Comparison of ENCODE assay signal across 9 cellular contexts in the genomic region with DNA sequence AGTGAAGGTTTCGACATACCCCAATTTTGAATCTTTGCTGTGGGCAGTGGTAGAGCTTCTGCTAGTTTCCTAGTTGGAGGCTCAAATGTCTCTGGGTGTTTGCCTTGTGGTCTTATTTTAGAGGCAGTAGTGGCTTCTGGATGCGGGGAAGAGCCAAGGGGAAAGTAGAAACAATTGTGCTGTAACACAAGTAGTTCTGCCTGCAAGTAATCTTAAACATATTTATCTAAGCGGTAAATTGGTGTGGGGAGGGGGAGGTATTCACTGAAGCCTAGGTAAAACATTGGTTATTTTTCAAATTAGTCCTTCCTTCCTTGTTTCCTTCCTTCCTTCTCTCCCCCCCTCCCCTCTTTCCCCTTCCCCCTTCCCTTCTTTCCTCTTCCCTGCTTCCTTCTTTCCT. TPM values are rescaled to one million over a fixed set of nuclear protein-coding genes. Genes with fewer than 3 reads are reported as not detected.
DNase-seq lines count a peak whose midpoint lies in the region; ATAC-seq, FAIRE-seq and TF ChIP-seq lines count a peak whose summit lies in the region.
"Had no signal": no experiment of that assay in that cellular context is flagged by ENCODE, and none has a peak within 500 bp of the region (broad histone marks: within the 10 kb centered on the region; RNA-seq: fewer than 3 reads in every experiment).

A gene with protein sequence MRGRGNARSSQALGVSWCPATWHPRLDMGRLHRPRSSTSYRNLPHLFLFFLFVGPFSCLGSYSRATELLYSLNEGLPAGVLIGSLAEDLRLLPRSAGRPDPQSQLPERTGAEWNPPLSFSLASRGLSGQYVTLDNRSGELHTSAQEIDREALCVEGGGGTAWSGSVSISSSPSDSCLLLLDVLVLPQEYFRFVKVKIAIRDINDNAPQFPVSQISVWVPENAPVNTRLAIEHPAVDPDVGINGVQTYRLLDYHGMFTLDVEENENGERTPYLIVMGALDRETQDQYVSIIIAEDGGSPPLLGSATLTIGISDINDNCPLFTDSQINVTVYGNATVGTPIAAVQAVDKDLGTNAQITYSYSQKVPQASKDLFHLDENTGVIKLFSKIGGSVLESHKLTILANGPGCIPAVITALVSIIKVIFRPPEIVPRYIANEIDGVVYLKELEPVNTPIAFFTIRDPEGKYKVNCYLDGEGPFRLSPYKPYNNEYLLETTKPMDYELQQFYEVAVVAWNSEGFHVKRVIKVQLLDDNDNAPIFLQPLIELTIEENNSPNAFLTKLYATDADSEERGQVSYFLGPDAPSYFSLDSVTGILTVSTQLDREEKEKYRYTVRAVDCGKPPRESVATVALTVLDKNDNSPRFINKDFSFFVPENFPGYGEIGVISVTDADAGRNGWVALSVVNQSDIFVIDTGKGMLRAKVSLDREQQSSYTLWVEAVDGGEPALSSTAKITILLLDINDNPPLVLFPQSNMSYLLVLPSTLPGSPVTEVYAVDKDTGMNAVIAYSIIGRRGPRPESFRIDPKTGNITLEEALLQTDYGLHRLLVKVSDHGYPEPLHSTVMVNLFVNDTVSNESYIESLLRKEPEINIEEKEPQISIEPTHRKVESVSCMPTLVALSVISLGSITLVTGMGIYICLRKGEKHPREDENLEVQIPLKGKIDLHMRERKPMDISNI (minus strand): TSS at position 101 of the 400 bp plus-strand sequence. CDS start 691 bp downstream, outside the sequence.

- H3K4me2 ChIP-seq in A549 (peak within 1 kb of the TSS; percentile 60), hepatocyte (peak within 1 kb of the TSS; percentile 92)

- H3K79me2 ChIP-seq in hepatocyte = no peaks in the 10 kb centered on the region

- H3K27me3 ChIP-seq in hepatocyte = peaks cover 21% of the 10 kb centered on the region
- peaks cover 0 to 8% (median 3%) of the 10 kb centered on the region in 4 donors for H3K27me3 ChIP-seq in pancreas

- ATAC-seq in A549 (no peak), WTC11 (no peak), pancreas (no peak)
- ATAC-seq in naive thymus-derived CD8-positive, alpha-beta T cell = no peak

- no peaks in the 10 kb centered on the region for H3K9me3 Mint-ChIP-seq in WTC11
- no peaks in the 10 kb centered on the region for H3K9me3 Mint-ChIP-seq in activated T-helper 1 cell treated with anti-CD3 and anti-CD28 coated beads, Interleukin-12 subunit alpha, Interleukin-12 subunit beta, Interleukin-2, Interleukin-4 antibody, amounts not matched to agents 30 ng/mL and 10 ng/mL and 1 ng/mL, durations not matched to agents 14 hours and 24 hours and 36 hours
- peaks cover 0 to 18% (median 8%) of the 10 kb centered on the region in 9 donors for H3K9me3 Mint-ChIP-seq in naive thymus-derived CD8-positive, alpha-beta T cell

- H3K4me1 ChIP-seq in A549 (no peaks in the 10 kb centered on the region), hepatocyte (ENCODE audit: insufficient read depth) (peaks cover 11% of the 10 kb centered on the region), pancreas (no peaks in the 10 kb centered on the region)

- H3K9me3 ChIP-seq in A549 (no peaks in the 10 kb centered on the region), hepatocyte (ENCODE audit: low read depth) (no peaks in the 10 kb centered on the region), pancreas (no peaks in the 10 kb centered on the region)

- H2AFZ ChIP-seq in hepatocyte = peak within 1 kb of the TSS; percentile 52

- CTCF ChIA-PET in A549 (lab: Yijun Ruan, JAX) = no interaction called here
- CTCF ChIA-PET in WTC11 (lab: Charles Lee) = interaction anchor here (0.6 to 1.8 kb wide), 4 partner anchors 90 to 788 kb away, joined by 3 to 10 read pairs (median 6); no protein-coding TSS in a partner anchor

- POLR2A ChIA-PET in A549 (lab: Yijun Ruan, JAX) = no interaction called here
- POLR2A ChIA-PET in WTC11 (lab: Charles Lee) = interaction anchor here (0.6 kb wide), 1 partner anchor 13 kb away, joined by 4 read pairs; no protein-coding TSS in a partner anchor
- POLR2A ChIA-PET in naive thymus-derived CD8-positive, alpha-beta T cell (lab: Charles Lee) = no interaction called here

- intact Hi-C loops in pancreas (cut with DNase I) = no loop called here
- intact Hi-C loops in activated T-helper 1 cell treated with anti-CD3 and anti-CD28 coated beads, Interleukin-12 subunit alpha, Interleukin-12 subunit beta, Interleukin-2, Interleukin-4 antibody, amounts not matched to agents 30 ng/mL and 10 ng/mL and 1 ng/mL, durations not matched to agents 14 hours and 24 hours and 36 hours (cut with micrococcal nuclease) = loop anchor here (10.0 kb wide), 1 partner anchor 941 kb away; no protein-coding TSS in a partner anchor

- peaks cover 25% of the 10 kb centered on the region for H3K4me1 Mint-ChIP-seq in WTC11
- H3K4me1 Mint-ChIP-seq in activated T-helper 1 cell treated with anti-CD3 and anti-CD28 coated beads, Interleukin-12 subunit alpha, Interleukin-12 subunit beta, Interleukin-2, Interleukin-4 antibody, amounts not matched to agents 30 ng/mL and 10 ng/mL and 1 ng/mL, durations not matched to agents 14 hours and 24 hours and 36 hours (ENCODE audit: low read depth) = no peaks in the 10 kb centered on the region
- peaks cover 0 to 1% (median 0%) of the 10 kb centered on the region in 4 donors for H3K4me1 Mint-ChIP-seq in naive thymus-derived CD8-positive, alpha-beta T cell

- H3K4me3 Mint-ChIP-seq in WTC11 = peak within 1 kb of the TSS; percentile 92
- H3K4me3 Mint-ChIP-seq in activated T-helper 1 cell treated with anti-CD3 and anti-CD28 coated beads, Interleukin-12 subunit alpha, Interleukin-12 subunit beta, Interleukin-2, Interleukin-4 antibody, amounts not matched to agents 30 ng/mL and 10 ng/mL and 1 ng/mL, durations not matched to agents 14 hours and 24 hours and 36 hours = no peak within 1 kb of the TSS
- H3K4me3 Mint-ChIP-seq in naive thymus-derived CD8-positive, alpha-beta T cell = no peak within 1 kb of the TSS

- no peaks in the 10 kb centered on the region for H3K36me3 Mint-ChIP-seq in WTC11
- no peaks in the 10 kb centered on the region for H3K36me3 Mint-ChIP-seq in activated T-helper 1 cell treated with anti-CD3 and anti-CD28 coated beads, Interleukin-12 subunit alpha, Interleukin-12 subunit beta, Interleukin-2, Interleukin-4 antibody, amounts not matched to agents 30 ng/mL and 10 ng/mL and 1 ng/mL, durations not matched to agents 14 hours and 24 hours and 36 hours (ENCODE audit: low read depth)
- H3K36me3 Mint-ChIP-seq in naive thymus-derived CD8-positive, alpha-beta T cell = peaks cover 0 to 2% (median 1%) of the 10 kb centered on the region in 3 donors

- no peak for DNase-seq in A549 (ENCODE audit: low read depth in 1 of 2, low spot score in 1 of 2)
- no peak for DNase-seq in WTC11 (ENCODE audit: low spot score)
- no peak for DNase-seq in hepatocyte (ENCODE audit: low spot score)
- no peak for DNase-seq in pancreas
- no peak for DNase-seq in DMS 273 (lab: John Stamatoyannopoulos, UW; ENCODE audit: unreplicated experiment)
- DNase-seq in activated T-helper 1 cell treated with anti-CD3 and anti-CD28 coated beads, Interleukin-12 subunit alpha, Interleukin-12 subunit beta, Interleukin-2, Interleukin-4 antibody, amounts not matched to agents 30 ng/mL and 10 ng/mL and 1 ng/mL, durations not matched to agents 14 hours and 24 hours and 36 hours (ENCODE audit: low spot score) = no peak
- no peak for DNase-seq in naive thymus-derived CD8-positive, alpha-beta T cell
- no peak for DNase-seq in SIG-M5 (lab: John Stamatoyannopoulos, UW)
- DNase-seq: AML-193 had no signal

- H3K36me3 ChIP-seq in hepatocyte (replicated peaks; ENCODE audit: insufficient read depth, low read depth) = no peaks in the 10 kb centered on the region
- H3K36me3 ChIP-seq in pancreas = no peaks in the 10 kb centered on the region

- TF ChIP-seq CTCF in A549 (IDR thresholded peaks at IDR 0.05) = no peak
- no peak for TF ChIP-seq CTCF in WTC11 (IDR thresholded peaks at IDR 0.05)
- no peak for TF ChIP-seq CTCF in hepatocyte (IDR thresholded peaks at IDR 0.05; ENCODE audit: poor library complexity)
- no peak for TF ChIP-seq CTCF in pancreas (IDR thresholded peaks at IDR 0.05)

- H3K27me3 Mint-ChIP-seq in WTC11 (ENCODE audit: low read depth) = peaks cover 47% of the 10 kb centered on the region
- peaks cover 25% of the 10 kb centered on the region for H3K27me3 Mint-ChIP-seq in activated T-helper 1 cell treated with anti-CD3 and anti-CD28 coated beads, Interleukin-12 subunit alpha, Interleukin-12 subunit beta, Interleukin-2, Interleukin-4 antibody, amounts not matched to agents 30 ng/mL and 10 ng/mL and 1 ng/mL, durations not matched to agents 14 hours and 24 hours and 36 hours (ENCODE audit: insufficient read depth)
- peaks cover 20 to 59% (median 35%) of the 10 kb centered on the region in 5 donors for H3K27me3 Mint-ChIP-seq in naive thymus-derived CD8-positive, alpha-beta T cell

- no peaks in the 10 kb centered on the region for H3K9me2 ChIP-seq in hepatocyte (replicated peaks; ENCODE audit: insufficient read depth)

- no peaks in the 10 kb centered on the region for H4K20me1 ChIP-seq in hepatocyte (ENCODE audit: insufficient read depth, poor library complexity, severe bottlenecking)

- FAIRE-seq in A549 (lab: Jason Lieb, UNC) = no peak
- no peak for FAIRE-seq in pancreas (lab: Jason Lieb, UNC)

- H3K27ac Mint-ChIP-seq in WTC11 = peak within 1 kb of the TSS; percentile 68; the same call in 1 of the 2 replicates
- H3K27ac Mint-ChIP-seq in activated T-helper 1 cell treated with anti-CD3 and anti-CD28 coated beads, Interleukin-12 subunit alpha, Interleukin-12 subunit beta, Interleukin-2, Interleukin-4 antibody, amounts not matched to agents 30 ng/mL and 10 ng/mL and 1 ng/mL, durations not matched to agents 14 hours and 24 hours and 36 hours = no peak within 1 kb of the TSS
- peak within 1 kb of the TSS in 2 of 10 donors; percentile 29 to 49 for H3K27ac Mint-ChIP-seq in naive thymus-derived CD8-positive, alpha-beta T cell

- 44% methylated on average over 2 of the region's 3 CpGs for WGBS in A549 (ENCODE audit: missing lambda C conversion rate)
- 14% methylated on average over 3 of the region's 3 CpGs for WGBS in hepatocyte (ENCODE audit: low lambda C conversion rate, missing lambda C conversion rate)
- WGBS in pancreas, 2 donors = 31 to 33% methylated on average over 3 of the region's 3 CpGs

- no peak for TF ChIP-seq POLR2A in A549 (IDR thresholded peaks at IDR 0.05; ENCODE audit: low read length)

- no peak for TF ChIP-seq RAD21 in A549 (conservative IDR thresholded peaks at IDR 0.05 in 1 of 2, IDR thresholded peaks at IDR 0.05 in 1 of 2)

- H3K27ac ChIP-seq in A549 (no peak within 1 kb of the TSS), hepatocyte (no peak within 1 kb of the TSS), pancreas (no peak within 1 kb of the TSS)

- H3K4me3 ChIP-seq in A549 = peak within 1 kb of the TSS; percentile 26; the same call in 1 of the 3 replicates
- H3K4me3 ChIP-seq in hepatocyte = peak within 1 kb of the TSS; percentile 46
- H3K4me3 ChIP-seq in pancreas = peak within 1 kb of the TSS in 3 of 4 donors; percentile 12 to 28 (median 25)

- TF ChIP-seq EP300 in A549 (IDR thresholded peaks at IDR 0.05) = no peak

RNA-seq across cellular contexts. Expression of the gene that starts here (rescaled TPM):
- polyA plus RNA-seq in A549 (2011; rRNA removed) = 0.01 and 0.04 TPM in 2 replicates
- polyA plus RNA-seq in A549 (2012; cell fraction: cytosol; rRNA removed) = not detected in 2 replicates
- polyA plus RNA-seq in A549 (2012; cell fraction: nucleus; rRNA removed) = not detected in 2 replicates
- polyA plus RNA-seq in A549 (2017; fragmentation: RNase III; extraction: RNeasy Plus Mini Kit Qiagen cat#74134 plus additional on column Dnase treatment) = not detected in 3 replicates
- 0.04 TPM in 1 of 2 replicates, not detected in the other for polyA minus RNA-seq in A549 (2011; rRNA and poly(A)+ RNA removed)
- 1.3 to 1.4 TPM (median 1.3 TPM) in 3 replicates for total RNA-seq in WTC11 (2021)
- 10.2 and 11.2 TPM in 2 replicates for total RNA-seq in hepatocyte
- polyA plus RNA-seq in hepatocyte = 5.1 and 7.2 TPM in 2 replicates
- under 1 TPM; 0.04 to 0.59 (median 0.30) TPM for total RNA-seq in pancreas
- polyA plus RNA-seq in pancreas = under 1 TPM; 0.04 to 0.94 TPM
- not detected in 2 replicates for total RNA-seq in activated T-helper 1 cell treated with anti-CD3 and anti-CD28 coated beads, Interleukin-12 subunit alpha, Interleukin-12 subunit beta, Interleukin-2, Interleukin-4 antibody, amounts not matched to agents 30 ng/mL and 10 ng/mL and 1 ng/mL, durations not matched to agents 14 hours and 24 hours and 36 hours
- not detected for total RNA-seq in naive thymus-derived CD8-positive, alpha-beta T cell
- polyA plus RNA-seq in naive thymus-derived CD8-positive, alpha-beta T cell = not detected
